9 cellular contexts compared by ENCODE assay signal in genomic region chr17:80959330-80960036, GRCh38. TPM values are rescaled to one million over a fixed set of nuclear protein-coding genes. Genes with fewer than 3 reads are reported as not detected.
DNase-seq lines count a peak whose midpoint lies in the region; ATAC-seq and TF ChIP-seq lines count a peak whose summit lies in the region.
"Had no signal": no experiment of that assay in that cellular context is flagged by ENCODE, and none has a peak within 500 bp of the region (broad histone marks: within the 10 kb centered on the region; RNA-seq: fewer than 3 reads in every experiment).

No MANE protein-coding gene starts in this region.

- no peaks in the 10 kb centered on the region for H3K36me3 Mint-ChIP-seq in immature natural killer cell

- no peak overlapping the region for H3K4me3 Mint-ChIP-seq in immature natural killer cell
- H3K4me3 Mint-ChIP-seq: activated T-cell treated with anti-CD3 and anti-CD28 coated beads, Interleukin-2, amount 50 U/mL, for 72 hours had no signal

- H3K36me3 ChIP-seq in duodenal mucosa (ENCODE audit: control insufficient read depth in 1 of 2, insufficient read depth in 2 of 2, low read length in 2 of 2) (peaks cover 0 to 7% of the 10 kb centered on the region in 2 donors), upper lobe of left lung (peaks cover 0 to 18% (median 10%) of the 10 kb centered on the region in 4 donors)

- no peak for TF ChIP-seq CTCF in upper lobe of left lung (IDR thresholded peaks at IDR 0.05)

- H3K4me1 Mint-ChIP-seq in immature natural killer cell, result no peaks in the 10 kb centered on the region

- no peak overlapping the region for H3K27ac Mint-ChIP-seq in immature natural killer cell
- H3K27ac Mint-ChIP-seq: activated T-cell treated with anti-CD3 and anti-CD28 coated beads, Interleukin-2, amount 50 U/mL, for 72 hours had no signal

- TF ChIP-seq EP300 in upper lobe of left lung (IDR thresholded peaks at IDR 0.05), result no peak

- H3K27me3 ChIP-seq in duodenal mucosa (ENCODE audit: control insufficient read depth in 1 of 2, insufficient read depth in 2 of 2, low read length in 2 of 2) (no peaks in the 10 kb centered on the region), upper lobe of left lung (no peaks in the 10 kb centered on the region)

- H3K4me3 ChIP-seq in duodenal mucosa (ENCODE audit: low read depth in 1 of 2, low read length in 2 of 2), result no peak overlapping the region
- no peak overlapping the region for H3K4me3 ChIP-seq in upper lobe of left lung

- no peaks in the 10 kb centered on the region for H3K27me3 Mint-ChIP-seq in immature natural killer cell (ENCODE audit: low read depth in 3 of 3)

- peak; percentile 84 for DNase-seq in M059J (ENCODE audit: low read depth)
- DNase-seq in medulla oblongata (ENCODE audit: extremely low spot score), result peak; percentile 80
- peak in 1 of 2 donors; percentile 86 for DNase-seq in upper lobe of left lung
- no peak for DNase-seq in immature natural killer cell
- DNase-seq: activated T-cell treated with anti-CD3 and anti-CD28 coated beads, Interleukin-2, amount 50 U/mL, for 72 hours had no signal

- no peak for TF ChIP-seq POLR2A in upper lobe of left lung (IDR thresholded peaks at IDR 0.05)

- peak; percentile 56 to 74 for ATAC-seq in upper lobe of left lung (ENCODE audit: low FRiP score in 2 of 2)
- no peak for ATAC-seq in HG03196 (IDR thresholded peaks at IDR 0.05; ENCODE audit: unreplicated experiment)
- no peak for ATAC-seq in GM19463 (IDR thresholded peaks at IDR 0.05; ENCODE audit: unreplicated experiment)
- no peak for ATAC-seq in HG02588 (IDR thresholded peaks at IDR 0.05; ENCODE audit: unreplicated experiment)

- H3K27ac ChIP-seq in duodenal mucosa (ENCODE audit: low read depth, low read length) (peak overlapping the region; percentile 42), upper lobe of left lung (peak overlapping the region in 3 of 4 donors; percentile 23 to 43 (median 30))

- H3K4me1 ChIP-seq in duodenal mucosa (ENCODE audit: control insufficient read depth in 1 of 2, insufficient read depth in 2 of 2, low read length in 2 of 2) (peaks cover 0 to 11% of the 10 kb centered on the region in 2 donors), upper lobe of left lung (peaks cover 0 to 12% (median 3%) of the 10 kb centered on the region in 4 donors)

- H3K9me3 ChIP-seq in duodenal mucosa (ENCODE audit: control insufficient read depth in 1 of 2, low read length in 2 of 2) (no peaks in the 10 kb centered on the region), upper lobe of left lung (no peaks in the 10 kb centered on the region)

- 67 to 69% methylated on average over 16 to 19 of the region's 23 CpGs for WGBS in upper lobe of left lung, 2 donors

- no peak overlapping the region for H3K9ac ChIP-seq in duodenal mucosa (ENCODE audit: low read depth in 1 of 2, low read length in 2 of 2)

- no peaks in the 10 kb centered on the region for H3K9me3 Mint-ChIP-seq in immature natural killer cell
- H3K9me3 Mint-ChIP-seq: activated T-cell treated with anti-CD3 and anti-CD28 coated beads, Interleukin-2, amount 50 U/mL, for 72 hours had no signal

RNA-seq across cellular contexts. Expression of gene CHMP6, which starts 32.2 kb away (rescaled TPM):
- total RNA-seq in M059J (2014; rRNA removed; shearing (Covaris generic)), result 8.0 and 19.7 TPM in 2 replicates
- total RNA-seq in upper lobe of left lung, result 10 to 100 TPM; 29.5 to 75.4 (median 34.8) TPM
- 10 to 100 TPM; 67.7 to 71.4 (median 70.2) TPM for polyA plus RNA-seq in immature natural killer cell

Comparison
In these comparisons a context has a peak if more than half of its experiments do, and no peak if none do; other contexts are left out.
1. DNase-seq: peak in M059J (single experiment) and medulla oblongata (single experiment); none in immature natural killer cell (0 of 3).
2. ATAC-seq: peak in upper lobe of left lung (2 of 2); none in HG03196 (single experiment), GM19463 (single experiment) and HG02588 (single experiment).